1 cellular context compared by ENCODE assay signal in genomic region chr1:19410393-19410792, GRCh38.
TF ChIP-seq lines count a peak whose summit lies in the region.

No MANE protein-coding gene starts in this region.

TF ChIP-seq in HepG2, 621 proteins besides CTCF, POLR2A, EP300 and RAD21 (continued from another document):
- TF ChIP-seq, protein P1, sequence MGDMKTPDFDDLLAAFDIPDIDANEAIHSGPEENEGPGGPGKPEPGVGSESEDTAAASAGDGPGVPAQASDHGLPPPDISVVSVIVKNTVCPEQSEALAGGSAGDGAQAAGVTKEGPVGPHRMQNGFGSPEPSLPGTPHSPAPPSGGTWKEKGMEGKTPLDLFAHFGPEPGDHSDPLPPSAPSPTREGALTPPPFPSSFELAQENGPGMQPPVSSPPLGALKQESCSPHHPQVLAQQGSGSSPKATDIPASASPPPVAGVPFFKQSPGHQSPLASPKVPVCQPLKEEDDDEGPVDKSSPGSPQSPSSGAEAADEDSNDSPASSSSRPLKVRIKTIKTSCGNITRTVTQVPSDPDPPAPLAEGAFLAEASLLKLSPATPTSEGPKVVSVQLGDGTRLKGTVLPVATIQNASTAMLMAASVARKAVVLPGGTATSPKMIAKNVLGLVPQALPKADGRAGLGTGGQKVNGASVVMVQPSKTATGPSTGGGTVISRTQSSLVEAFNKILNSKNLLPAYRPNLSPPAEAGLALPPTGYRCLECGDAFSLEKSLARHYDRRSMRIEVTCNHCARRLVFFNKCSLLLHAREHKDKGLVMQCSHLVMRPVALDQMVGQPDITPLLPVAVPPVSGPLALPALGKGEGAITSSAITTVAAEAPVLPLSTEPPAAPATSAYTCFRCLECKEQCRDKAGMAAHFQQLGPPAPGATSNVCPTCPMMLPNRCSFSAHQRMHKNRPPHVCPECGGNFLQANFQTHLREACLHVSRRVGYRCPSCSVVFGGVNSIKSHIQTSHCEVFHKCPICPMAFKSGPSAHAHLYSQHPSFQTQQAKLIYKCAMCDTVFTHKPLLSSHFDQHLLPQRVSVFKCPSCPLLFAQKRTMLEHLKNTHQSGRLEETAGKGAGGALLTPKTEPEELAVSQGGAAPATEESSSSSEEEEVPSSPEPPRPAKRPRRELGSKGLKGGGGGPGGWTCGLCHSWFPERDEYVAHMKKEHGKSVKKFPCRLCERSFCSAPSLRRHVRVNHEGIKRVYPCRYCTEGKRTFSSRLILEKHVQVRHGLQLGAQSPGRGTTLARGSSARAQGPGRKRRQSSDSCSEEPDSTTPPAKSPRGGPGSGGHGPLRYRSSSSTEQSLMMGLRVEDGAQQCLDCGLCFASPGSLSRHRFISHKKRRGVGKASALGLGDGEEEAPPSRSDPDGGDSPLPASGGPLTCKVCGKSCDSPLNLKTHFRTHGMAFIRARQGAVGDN (CRISPR knock-in tag; IDR thresholded peaks at IDR 0.05), result peak; percentile 30; the same call in 1 of the 2 replicates
- TF ChIP-seq ZNF740 (CRISPR knock-in tag; IDR thresholded peaks at IDR 0.05), result 0 out of 2 replicates have a peak, but pooled peaks have one; percentile 37
TF ChIP-seq in HepG2: peak in this region for 4.
